ENCODE assay signal across 8 cellular contexts in the genomic region with DNA sequence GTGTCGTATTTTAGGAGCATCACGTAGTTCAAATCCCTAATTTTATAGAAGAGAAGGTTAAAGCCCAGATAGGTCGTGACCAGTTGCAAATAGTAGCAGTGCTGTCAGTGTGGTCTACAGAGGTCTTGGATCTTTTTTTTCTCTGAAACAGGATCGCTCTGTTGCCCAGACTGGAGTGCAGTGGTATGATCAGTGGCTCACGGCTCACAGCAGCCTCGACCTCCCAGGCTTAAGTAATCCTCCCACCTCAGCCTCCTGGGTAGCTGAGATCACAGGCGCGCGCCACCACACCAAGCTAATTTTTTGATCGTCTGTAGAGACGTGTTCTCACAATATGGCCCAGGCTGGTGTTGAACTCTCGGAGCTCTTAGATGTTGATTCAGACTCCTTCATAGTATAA. TPM values are rescaled to one million over a fixed set of nuclear protein-coding genes. Genes with fewer than 3 reads are reported as not detected.
DNase-seq lines count a peak whose midpoint lies in the region; ATAC-seq and TF ChIP-seq lines count a peak whose summit lies in the region.

No MANE protein-coding gene starts in this region.

- H3K36me3 ChIP-seq in thoracic aorta: no peaks in the 10 kb centered on the region

- no peaks in the 10 kb centered on the region for H3K27me3 Mint-ChIP-seq in activated CD4-positive, alpha-beta T cell treated with anti-CD3 and anti-CD28 coated beads, Interleukin-2, amount 10 ng/mL, durations not matched to agents 7 days and 5 days

- POLR2A ChIA-PET in activated CD4-positive, alpha-beta T cell treated with anti-CD3 and anti-CD28 coated beads, Interleukin-2, amount 10 ng/mL, durations not matched to agents 7 days and 5 days (lab: Charles Lee): no interaction called here

- peak overlapping the region; percentile 99 for H3K27ac Mint-ChIP-seq in activated CD4-positive, alpha-beta T cell treated with anti-CD3 and anti-CD28 coated beads, Interleukin-2, amount 10 ng/mL, durations not matched to agents 7 days and 5 days
- peak overlapping the region; percentile 98 to 99 for H3K27ac Mint-ChIP-seq in activated naive CD4-positive, alpha-beta T cell treated with anti-CD3 and anti-CD28 coated beads, Interleukin-2, amount 50 U/mL, for 72 hours

- no peaks in the 10 kb centered on the region for H3K9me3 Mint-ChIP-seq in activated CD4-positive, alpha-beta T cell treated with anti-CD3 and anti-CD28 coated beads, Interleukin-2, amount 10 ng/mL, durations not matched to agents 7 days and 5 days
- no peaks in the 10 kb centered on the region for H3K9me3 Mint-ChIP-seq in activated naive CD4-positive, alpha-beta T cell treated with anti-CD3 and anti-CD28 coated beads, Interleukin-2, amount 50 U/mL, for 72 hours

- H3K4me1 Mint-ChIP-seq in activated CD4-positive, alpha-beta T cell treated with anti-CD3 and anti-CD28 coated beads, Interleukin-2, amount 10 ng/mL, durations not matched to agents 7 days and 5 days: peaks cover 54% of the 10 kb centered on the region

- peaks cover 54 to 58% of the 10 kb centered on the region in 2 donors for H3K4me1 ChIP-seq in thoracic aorta (ENCODE audit: control insufficient read depth in 1 of 2, low read depth in 2 of 2)

- no peaks in the 10 kb centered on the region for H3K9me3 ChIP-seq in thoracic aorta

- CTCF ChIA-PET in activated CD4-positive, alpha-beta T cell treated with anti-CD3 and anti-CD28 coated beads, Interleukin-2, amount 10 ng/mL, durations not matched to agents 7 days and 5 days (lab: Charles Lee): interaction anchor here (1.4 kb wide), 1 partner anchor 23 kb away, joined by 3 read pairs; no protein-coding TSS in a partner anchor

- H3K27me3 ChIP-seq in thoracic aorta (replicated peaks; ENCODE audit: insufficient read depth): no peaks in the 10 kb centered on the region

- H3K27ac ChIP-seq in thoracic aorta: peak overlapping the region in 1 of 2 donors; percentile 100

- peak overlapping the region; percentile 98 for H3K4me3 Mint-ChIP-seq in activated CD4-positive, alpha-beta T cell treated with anti-CD3 and anti-CD28 coated beads, Interleukin-2, amount 10 ng/mL, durations not matched to agents 7 days and 5 days

- ATAC-seq in activated naive CD4-positive, alpha-beta T cell treated with anti-CD3 and anti-CD28 coated beads, Interleukin-2, amount 50 U/mL, for 72 hours: no peak
- ATAC-seq in thoracic aorta (ENCODE audit: insufficient number of reproducible peaks, low FRiP score, low read depth): no peak
- ATAC-seq in GM19452 (IDR thresholded peaks at IDR 0.05; ENCODE audit: unreplicated experiment): no peak
- no peak for ATAC-seq in HG02852 (IDR thresholded peaks at IDR 0.05; ENCODE audit: unreplicated experiment)

- H3K36me3 Mint-ChIP-seq in activated CD4-positive, alpha-beta T cell treated with anti-CD3 and anti-CD28 coated beads, Interleukin-2, amount 10 ng/mL, durations not matched to agents 7 days and 5 days (ENCODE audit: low read depth): peaks cover 17% of the 10 kb centered on the region
- H3K36me3 Mint-ChIP-seq in activated naive CD4-positive, alpha-beta T cell treated with anti-CD3 and anti-CD28 coated beads, Interleukin-2, amount 50 U/mL, for 72 hours: peaks cover 21 to 26% of the 10 kb centered on the region in 2 donors

- no peak for DNase-seq in activated CD4-positive, alpha-beta T cell treated with anti-CD3 and anti-CD28 coated beads, Interleukin-2, amount 10 ng/mL, durations not matched to agents 7 days and 5 days
- no peak for DNase-seq in activated CD4-positive, alpha-beta T cell treated with anti-CD3 and anti-CD28 coated beads, Interleukin-2, amount 50 U/mL, for 1 hour
- DNase-seq in activated naive CD4-positive, alpha-beta T cell treated with anti-CD3 and anti-CD28 coated beads, Interleukin-2, amount 50 U/mL, for 72 hours (ENCODE audit: low spot score in 2 of 2): no peak
- DNase-seq in iris pigment epithelial cell (ENCODE audit: low read depth): peak; percentile 46
- DNase-seq in thoracic aorta (ENCODE audit: low spot score): no peak
- no peak for DNase-seq in NCI-H1930 (lab: John Stamatoyannopoulos, UW)

- no peak for TF ChIP-seq CTCF in thoracic aorta (IDR thresholded peaks at IDR 0.05)

- H3K4me3 ChIP-seq in thoracic aorta: peak overlapping the region; percentile 99

RNA-seq across cellular contexts. Expression of a gene that starts 2.2 kb away (rescaled TPM):
- 100 to 1,000 TPM; 168 to 222 TPM for total RNA-seq in activated CD4-positive, alpha-beta T cell treated with anti-CD3 and anti-CD28 coated beads, Interleukin-2, amount 10 ng/mL, durations not matched to agents 7 days and 5 days
- 100 to 1,000 TPM; 160 to 182 TPM for total RNA-seq in activated naive CD4-positive, alpha-beta T cell treated with anti-CD3 and anti-CD28 coated beads, Interleukin-2, amount 50 U/mL, for 72 hours
- total RNA-seq in thoracic aorta: 100 to 1,000 TPM; 194 to 264 TPM

RNA-seq across cellular contexts. Expression of a gene that starts 46.0 kb away (rescaled TPM):
- total RNA-seq in activated CD4-positive, alpha-beta T cell treated with anti-CD3 and anti-CD28 coated beads, Interleukin-2, amount 10 ng/mL, durations not matched to agents 7 days and 5 days: 10 to 100 TPM; 87.0 to 96.0 TPM
- 100 to 1,000 TPM in 1 of 2 donors, 10 to 100 TPM in 1; 85.7 to 111 TPM for total RNA-seq in activated naive CD4-positive, alpha-beta T cell treated with anti-CD3 and anti-CD28 coated beads, Interleukin-2, amount 50 U/mL, for 72 hours
- 10 to 100 TPM; 53.9 to 65.6 TPM for total RNA-seq in thoracic aorta
